ENCODE assay signal across 8 cellular contexts in the genomic region with DNA sequence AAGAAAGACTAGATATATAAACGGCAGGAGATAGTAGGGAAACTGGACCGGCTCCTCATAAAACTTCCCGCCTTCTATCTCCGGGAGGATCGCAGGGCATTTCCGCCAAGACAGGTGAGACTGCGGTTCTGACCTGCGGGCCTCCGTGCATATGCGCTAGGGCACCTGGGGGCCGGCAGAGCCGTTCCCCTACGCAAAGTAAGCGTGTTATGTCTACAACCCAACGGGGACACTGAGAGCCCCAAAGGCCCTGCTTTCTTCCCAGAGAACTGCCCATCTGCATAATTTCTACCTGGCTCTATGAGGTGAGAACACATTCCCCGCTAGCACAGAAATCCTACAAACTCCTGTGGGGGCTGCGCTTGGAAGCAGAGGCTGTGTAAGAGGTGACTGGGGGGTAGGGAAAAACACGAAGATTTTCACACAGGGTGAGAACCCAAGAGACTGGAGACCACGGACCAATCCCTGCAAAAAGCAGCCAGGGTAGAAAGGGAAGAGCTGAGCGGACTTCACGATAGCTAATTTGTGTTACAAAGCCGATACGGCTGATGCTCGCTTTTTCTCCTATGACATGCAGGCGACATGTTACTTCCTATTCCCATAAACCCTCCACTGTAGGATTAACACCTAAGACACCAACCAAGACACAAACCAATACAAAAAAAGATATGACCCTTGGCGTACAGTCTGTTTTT. TPM values are rescaled to one million over a fixed set of nuclear protein-coding genes. Genes with fewer than 3 reads are reported as not detected.
DNase-seq lines count a peak whose midpoint lies in the region; ATAC-seq and TF ChIP-seq lines count a peak whose summit lies in the region.
"Not testable (repeated sequence)": the region's sequence is repeated elsewhere in the genome, so short reads cannot be mapped to it uniquely, and the experiment has no call there.

No MANE protein-coding gene starts in this region.

- intact Hi-C loops in PC-9 (cut with micrococcal nuclease; ENCODE audit: unreplicated experiment), result not testable (repeated sequence)

- not testable (repeated sequence) for H3K4me3 ChIP-seq in HAP-1
- H3K4me3 ChIP-seq in PC-9, result peak overlapping the region; percentile 47; the same call in 1 of the 2 replicates

- not testable (repeated sequence) for H3F3A ChIP-seq in PC-9 (ENCODE audit: insufficient read depth, low read depth)

- not testable (repeated sequence) for H3K27me3 ChIP-seq in HAP-1 (ENCODE audit: low read depth); PC-9 (ENCODE audit: insufficient read depth, low read depth)

- H2AFZ ChIP-seq in PC-9, result not testable (repeated sequence)

- H4K20me1 ChIP-seq in PC-9 (ENCODE audit: insufficient read depth), result not testable (repeated sequence)

- H3K4me2 ChIP-seq in PC-9, result peak overlapping the region; percentile 66

- H3K36me3 ChIP-seq in HAP-1 (replicated peaks); PC-9 (ENCODE audit: low read depth): not testable (repeated sequence)

- POLR2A ChIA-PET in PC-9 (lab: Charles Lee; ENCODE audit: unreplicated experiment), result interaction anchor here (0.6 to 0.7 kb wide), 9 partner anchors 21 to 833 kb away, joined by 3 to 8 read pairs (median 4); a partner anchor contains a TSS

- BruUV-seq in PC-9 (replicated peaks; lab: Mats Ljungman, UMichigan), result TSS peak; percentile 99

- not testable (repeated sequence) for H3K4me3 Mint-ChIP-seq in natural killer cell treated with Interleukin-12 subunit alpha and Interleukin-12 subunit beta and Interleukin-15 and Interleukin-18, amount 100 ng/mL, for 72 hours

- H3K36me3 Mint-ChIP-seq in natural killer cell treated with Interleukin-12 subunit alpha and Interleukin-12 subunit beta and Interleukin-15 and Interleukin-18, amount 100 ng/mL, for 72 hours, result not testable (repeated sequence)

- not testable (repeated sequence) for H3K4me1 ChIP-seq in HAP-1; PC-9 (replicated peaks; ENCODE audit: insufficient read depth)

- H3K9me2 ChIP-seq in PC-9 (ENCODE audit: insufficient read depth), result not testable (repeated sequence)

- H3K27me3 Mint-ChIP-seq in natural killer cell treated with Interleukin-12 subunit alpha and Interleukin-12 subunit beta and Interleukin-15 and Interleukin-18, amount 100 ng/mL, for 72 hours, result peaks cover 9 to 17% of the 10 kb centered on the region in 2 donors

- peak overlapping the region; percentile 56 for H3K27ac ChIP-seq in PC-9
- peak overlapping the region; percentile 80 for H3K27ac ChIP-seq in substantia nigra (ENCODE audit: low read depth, low read length, poor library complexity, severe bottlenecking)

- in situ Hi-C loops in HAP-1 (cut with MboI; ENCODE audit: low sequenced_read_pairs), result not testable (repeated sequence)

- CTCF ChIA-PET in PC-9 (lab: Charles Lee), result interaction anchor here (0.7 kb wide), 1 partner anchor 152 kb away, joined by 4 read pairs; no protein-coding TSS in a partner anchor

- peak; percentile 97 to 99 for ATAC-seq in natural killer cell treated with Interleukin-12 subunit alpha and Interleukin-12 subunit beta and Interleukin-15 and Interleukin-18, amount 100 ng/mL, for 72 hours

- H3K4me1 Mint-ChIP-seq in natural killer cell treated with Interleukin-12 subunit alpha and Interleukin-12 subunit beta and Interleukin-15 and Interleukin-18, amount 100 ng/mL, for 72 hours (ENCODE audit: low read depth in 2 of 2), result not testable (repeated sequence)

- not testable (repeated sequence) for H3K9me3 Mint-ChIP-seq in natural killer cell treated with Interleukin-12 subunit alpha and Interleukin-12 subunit beta and Interleukin-15 and Interleukin-18, amount 100 ng/mL, for 72 hours

- H3K27ac Mint-ChIP-seq in natural killer cell treated with Interleukin-12 subunit alpha and Interleukin-12 subunit beta and Interleukin-15 and Interleukin-18, amount 100 ng/mL, for 72 hours, result not testable (repeated sequence)

- DNase-seq in GF-D8 (lab: John Stamatoyannopoulos, UW), result peak; percentile 95
- peak; percentile 87 to 88 for DNase-seq in HAP-1 (ENCODE audit: low spot score in 2 of 2)
- peak; percentile 93 for DNase-seq in LoVo (ENCODE audit: low spot score)
- peak; percentile 65 to 89 for DNase-seq in PC-9
- peak; percentile 66 for DNase-seq in activated T-cell treated with anti-CD3 and anti-CD28 coated beads, Interleukin-2, amount 50 U/mL, for 1 hour
- DNase-seq in fibroblast of gingiva (ENCODE audit: low read depth), result peak; percentile 96
- DNase-seq in natural killer cell treated with Interleukin-12 subunit alpha and Interleukin-12 subunit beta and Interleukin-15 and Interleukin-18, amount 100 ng/mL, for 72 hours (ENCODE audit: low spot score), result peak; percentile 89
- peak in 16 of 49 donors; percentile 16 to 88 (median 53) for DNase-seq in substantia nigra (lab: John Stamatoyannopoulos, UW)

- not testable (repeated sequence) for H3K79me2 ChIP-seq in PC-9 (ENCODE audit: low read depth)

- not testable (repeated sequence) for H3K9me3 ChIP-seq in HAP-1; PC-9 (ENCODE audit: insufficient read depth, low read depth)

- TF ChIP-seq CTCF in PC-9 (conservative IDR thresholded peaks at IDR 0.05), result not testable (repeated sequence)

RNA-seq across cellular contexts. Expression of a gene that starts 0.5 kb away (rescaled TPM):
- 1,333 and 3,235 TPM in 2 replicates for total RNA-seq in PC-9 (2021)
- total RNA-seq in natural killer cell treated with Interleukin-12 subunit alpha and Interleukin-12 subunit beta and Interleukin-15 and Interleukin-18, amount 100 ng/mL, for 72 hours, result 1,000 to 10,000 TPM; 1,591 to 3,879 TPM
